In genomic region chr15:89196994-89197393, GRCh38 we compare ENCODE assay signal across 9 cellular contexts. TPM values are rescaled to one million over a fixed set of nuclear protein-coding genes. Genes with fewer than 3 reads are reported as not detected.
DNase-seq lines count a peak whose midpoint lies in the region; ATAC-seq and TF ChIP-seq lines count a peak whose summit lies in the region.
"Had no signal": no experiment of that assay in that cellular context is flagged by ENCODE, and none has a peak within 500 bp of the region (broad histone marks: within the 10 kb centered on the region; RNA-seq: fewer than 3 reads in every experiment).

No MANE protein-coding gene starts in this region.

- no peak overlapping the region for H2AFZ ChIP-seq in MM.1S (ENCODE audit: low read length)

- H3K36me3 ChIP-seq in CD4-positive, CD25-positive, alpha-beta regulatory T cell (ENCODE audit: control insufficient read depth, insufficient read depth, low read length): peaks cover 57% of the 10 kb centered on the region
- H3K36me3 ChIP-seq in mucosa of descending colon (ENCODE audit: low read depth) (no peaks in the 10 kb centered on the region), MM.1S (replicated peaks; ENCODE audit: insufficient read depth, low read length) (peaks cover 3% of the 10 kb centered on the region)

- no peak overlapping the region for H3K9ac ChIP-seq in MM.1S (ENCODE audit: low read length)

- peak overlapping the region in 2 of 3 donors; percentile 2 to 79 for H3K27ac Mint-ChIP-seq in CD4-positive, CD25-positive, alpha-beta regulatory T cell
- peak overlapping the region; percentile 75 for H3K27ac Mint-ChIP-seq in activated naive CD4-positive, alpha-beta T cell treated with anti-CD3 and anti-CD28 coated beads, Interleukin-2, amount 50 U/mL, for 24 hours
- H3K27ac Mint-ChIP-seq: memory B cell had no signal

- peaks cover 0 to 1% (median 0%) of the 10 kb centered on the region in 7 donors for H3K9me3 Mint-ChIP-seq in CD4-positive, CD25-positive, alpha-beta regulatory T cell
- H3K9me3 Mint-ChIP-seq in activated naive CD4-positive, alpha-beta T cell treated with anti-CD3 and anti-CD28 coated beads, Interleukin-2, amount 50 U/mL, for 24 hours: no peaks in the 10 kb centered on the region
- H3K9me3 Mint-ChIP-seq: memory B cell had no signal

- H3K27me3 Mint-ChIP-seq in CD4-positive, CD25-positive, alpha-beta regulatory T cell: no peaks in the 10 kb centered on the region
- no peaks in the 10 kb centered on the region for H3K27me3 Mint-ChIP-seq in activated naive CD4-positive, alpha-beta T cell treated with anti-CD3 and anti-CD28 coated beads, Interleukin-2, amount 50 U/mL, for 24 hours
- H3K27me3 Mint-ChIP-seq: memory B cell had no signal

- TF ChIP-seq EP300 in Ishikawa (IDR thresholded peaks at IDR 0.05; ENCODE audit: borderline replicate concordance): no peak

- H3K27me3 ChIP-seq in CD4-positive, CD25-positive, alpha-beta regulatory T cell (ENCODE audit: control insufficient read depth, insufficient read depth, low read length): no peaks in the 10 kb centered on the region
- H3K27me3 ChIP-seq in MM.1S (replicated peaks; ENCODE audit: insufficient read depth, low read length): no peaks in the 10 kb centered on the region

- DNase-seq in CD4-positive, CD25-positive, alpha-beta regulatory T cell: peak in 1 of 3 donors; percentile 28
- DNase-seq in mucosa of descending colon: peak in 2 of 3 donors; percentile 56 to 64
- DNase-seq in effector CD4-positive, alpha-beta T cell: no peak
- DNase-seq in MM.1S: no peak
- no peak for DNase-seq in HT-29 (ENCODE audit: low spot score)

- TF ChIP-seq CTCF in mucosa of descending colon (IDR thresholded peaks at IDR 0.05) (no peak), MM.1S (IDR thresholded peaks at IDR 0.05; ENCODE audit: low read length) (no peak)

- H3K9me2 ChIP-seq in MM.1S (replicated peaks; ENCODE audit: insufficient read depth, low read length): no peaks in the 10 kb centered on the region

- no peak overlapping the region for H3K27ac ChIP-seq in CD4-positive, CD25-positive, alpha-beta regulatory T cell (ENCODE audit: insufficient read depth, low read length, poor library complexity, severe bottlenecking)
- no peak overlapping the region for H3K27ac ChIP-seq in MM.1S (ENCODE audit: low read length)

- no peak overlapping the region for H3K4me3 ChIP-seq in CD4-positive, CD25-positive, alpha-beta regulatory T cell (ENCODE audit: low read depth, low read length)
- H3K4me3 ChIP-seq in mucosa of descending colon (no peak overlapping the region), MM.1S (ENCODE audit: low read length) (no peak overlapping the region)

- no peaks in the 10 kb centered on the region for H4K20me1 ChIP-seq in MM.1S (ENCODE audit: insufficient read depth, low read length)

- H3K4me2 ChIP-seq in MM.1S (ENCODE audit: low read depth, low read length): no peak overlapping the region

- H3K79me2 ChIP-seq in MM.1S (ENCODE audit: low read length): no peaks in the 10 kb centered on the region

- no peaks in the 10 kb centered on the region for H3K9me3 ChIP-seq in CD4-positive, CD25-positive, alpha-beta regulatory T cell (ENCODE audit: control insufficient read depth in 2 of 2, low read length in 2 of 2)
- H3K9me3 ChIP-seq in mucosa of descending colon: no peaks in the 10 kb centered on the region
- no peaks in the 10 kb centered on the region for H3K9me3 ChIP-seq in MM.1S (replicated peaks; ENCODE audit: insufficient read depth, low read length)

- H3K4me1 ChIP-seq in CD4-positive, CD25-positive, alpha-beta regulatory T cell (ENCODE audit: control insufficient read depth, insufficient read depth, low read length, poor library complexity, severe bottlenecking): no peaks in the 10 kb centered on the region
- H3K4me1 ChIP-seq in mucosa of descending colon (ENCODE audit: low read depth): no peaks in the 10 kb centered on the region
- H3K4me1 ChIP-seq in MM.1S (ENCODE audit: low read length): no peaks in the 10 kb centered on the region

- ATAC-seq in CD4-positive, CD25-positive, alpha-beta regulatory T cell (ENCODE audit: low read depth in 2 of 2): no peak
- peak; percentile 30 for ATAC-seq in mucosa of descending colon
- ATAC-seq in HG02623 (IDR thresholded peaks at IDR 0.05; ENCODE audit: unreplicated experiment): no peak

- peaks cover 47% of the 10 kb centered on the region for H3K36me3 Mint-ChIP-seq in CD4-positive, CD25-positive, alpha-beta regulatory T cell
- H3K36me3 Mint-ChIP-seq in activated naive CD4-positive, alpha-beta T cell treated with anti-CD3 and anti-CD28 coated beads, Interleukin-2, amount 50 U/mL, for 24 hours: peaks cover 11% of the 10 kb centered on the region

- no peak for TF ChIP-seq RAD21 in Ishikawa (IDR thresholded peaks at IDR 0.05; ENCODE audit: low read depth)

- intact Hi-C loops in mucosa of descending colon (cut with DNase I, micrococcal nuclease): no loop called here

- no peak overlapping the region for H3K4me3 Mint-ChIP-seq in CD4-positive, CD25-positive, alpha-beta regulatory T cell
- H3K4me3 Mint-ChIP-seq in activated naive CD4-positive, alpha-beta T cell treated with anti-CD3 and anti-CD28 coated beads, Interleukin-2, amount 50 U/mL, for 24 hours: no peak overlapping the region
- H3K4me3 Mint-ChIP-seq: memory B cell had no signal

- peaks cover 0 to 19% (median 6%) of the 10 kb centered on the region in 4 donors for H3K4me1 Mint-ChIP-seq in CD4-positive, CD25-positive, alpha-beta regulatory T cell
- H3K4me1 Mint-ChIP-seq in activated naive CD4-positive, alpha-beta T cell treated with anti-CD3 and anti-CD28 coated beads, Interleukin-2, amount 50 U/mL, for 24 hours: peaks cover 5% of the 10 kb centered on the region
- H3K4me1 Mint-ChIP-seq: memory B cell had no signal

- no peaks in the 10 kb centered on the region for H3F3A ChIP-seq in MM.1S (ENCODE audit: insufficient read depth, low read length)

TF ChIP-seq in Ishikawa, 13 proteins besides CTCF, POLR2A, EP300 and RAD21:
- TF ChIP-seq TEAD4 (IDR thresholded peaks at IDR 0.05): no peak
- TF ChIP-seq, protein P1, sequence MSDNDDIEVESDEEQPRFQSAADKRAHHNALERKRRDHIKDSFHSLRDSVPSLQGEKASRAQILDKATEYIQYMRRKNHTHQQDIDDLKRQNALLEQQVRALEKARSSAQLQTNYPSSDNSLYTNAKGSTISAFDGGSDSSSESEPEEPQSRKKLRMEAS (IDR thresholded peaks at IDR 0.05): no peak
- TF ChIP-seq, protein P2, sequence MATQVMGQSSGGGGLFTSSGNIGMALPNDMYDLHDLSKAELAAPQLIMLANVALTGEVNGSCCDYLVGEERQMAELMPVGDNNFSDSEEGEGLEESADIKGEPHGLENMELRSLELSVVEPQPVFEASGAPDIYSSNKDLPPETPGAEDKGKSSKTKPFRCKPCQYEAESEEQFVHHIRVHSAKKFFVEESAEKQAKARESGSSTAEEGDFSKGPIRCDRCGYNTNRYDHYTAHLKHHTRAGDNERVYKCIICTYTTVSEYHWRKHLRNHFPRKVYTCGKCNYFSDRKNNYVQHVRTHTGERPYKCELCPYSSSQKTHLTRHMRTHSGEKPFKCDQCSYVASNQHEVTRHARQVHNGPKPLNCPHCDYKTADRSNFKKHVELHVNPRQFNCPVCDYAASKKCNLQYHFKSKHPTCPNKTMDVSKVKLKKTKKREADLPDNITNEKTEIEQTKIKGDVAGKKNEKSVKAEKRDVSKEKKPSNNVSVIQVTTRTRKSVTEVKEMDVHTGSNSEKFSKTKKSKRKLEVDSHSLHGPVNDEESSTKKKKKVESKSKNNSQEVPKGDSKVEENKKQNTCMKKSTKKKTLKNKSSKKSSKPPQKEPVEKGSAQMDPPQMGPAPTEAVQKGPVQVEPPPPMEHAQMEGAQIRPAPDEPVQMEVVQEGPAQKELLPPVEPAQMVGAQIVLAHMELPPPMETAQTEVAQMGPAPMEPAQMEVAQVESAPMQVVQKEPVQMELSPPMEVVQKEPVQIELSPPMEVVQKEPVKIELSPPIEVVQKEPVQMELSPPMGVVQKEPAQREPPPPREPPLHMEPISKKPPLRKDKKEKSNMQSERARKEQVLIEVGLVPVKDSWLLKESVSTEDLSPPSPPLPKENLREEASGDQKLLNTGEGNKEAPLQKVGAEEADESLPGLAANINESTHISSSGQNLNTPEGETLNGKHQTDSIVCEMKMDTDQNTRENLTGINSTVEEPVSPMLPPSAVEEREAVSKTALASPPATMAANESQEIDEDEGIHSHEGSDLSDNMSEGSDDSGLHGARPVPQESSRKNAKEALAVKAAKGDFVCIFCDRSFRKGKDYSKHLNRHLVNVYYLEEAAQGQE (IDR thresholded peaks at IDR 0.05; ENCODE audit: low read depth): no peak
- no peak for TF ChIP-seq ZBTB7A (IDR thresholded peaks at IDR 0.05; ENCODE audit: low read depth)
- TF ChIP-seq NFIC (IDR thresholded peaks at IDR 0.05): peak; percentile 78
- TF ChIP-seq YY1 (IDR thresholded peaks at IDR 0.05; ENCODE audit: low read depth): no peak
- TF ChIP-seq CEBPB (IDR thresholded peaks at IDR 0.05): no peak
- no peak for TF ChIP-seq FOXM1 (IDR thresholded peaks at IDR 0.05; ENCODE audit: borderline replicate concordance, low read depth)

RNA-seq across cellular contexts. Expression of gene RLBP1, which starts 24.4 kb away (rescaled TPM):
- not detected for total RNA-seq in CD4-positive, CD25-positive, alpha-beta regulatory T cell
- polyA plus RNA-seq in CD4-positive, CD25-positive, alpha-beta regulatory T cell: not detected
- total RNA-seq in mucosa of descending colon: 1 to 10 TPM in 1 of 3 donors, not detected in 2; 2.1 TPM
- 0.18 TPM in 1 of 2 replicates, not detected in the other for total RNA-seq in HT-29 (2014; rRNA removed; shearing (Covaris generic))

RNA-seq across cellular contexts. Expression of gene FANCI, which starts 46.8 kb away (rescaled TPM):
- total RNA-seq in CD4-positive, CD25-positive, alpha-beta regulatory T cell: 16.8 TPM
- polyA plus RNA-seq in CD4-positive, CD25-positive, alpha-beta regulatory T cell: 10 to 100 TPM in 2 of 4 donors, 1 to 10 TPM in 2; 7.8 to 15.9 (median 11.1) TPM
- 10 to 100 TPM; 12.9 to 27.1 (median 14.0) TPM for total RNA-seq in mucosa of descending colon
- 44.4 and 59.1 TPM in 2 replicates for total RNA-seq in HT-29 (2014; rRNA removed; shearing (Covaris generic))

Comparison
In these comparisons a context has a peak if more than half of its experiments do, and no peak if none do; other contexts are left out.
1. DNase-seq: peak in mucosa of descending colon (2 of 3); none in effector CD4-positive, alpha-beta T cell (single experiment), MM.1S (single experiment) and HT-29 (single experiment).